ENCODE assay signal across 12 cellular contexts in the genomic region with DNA sequence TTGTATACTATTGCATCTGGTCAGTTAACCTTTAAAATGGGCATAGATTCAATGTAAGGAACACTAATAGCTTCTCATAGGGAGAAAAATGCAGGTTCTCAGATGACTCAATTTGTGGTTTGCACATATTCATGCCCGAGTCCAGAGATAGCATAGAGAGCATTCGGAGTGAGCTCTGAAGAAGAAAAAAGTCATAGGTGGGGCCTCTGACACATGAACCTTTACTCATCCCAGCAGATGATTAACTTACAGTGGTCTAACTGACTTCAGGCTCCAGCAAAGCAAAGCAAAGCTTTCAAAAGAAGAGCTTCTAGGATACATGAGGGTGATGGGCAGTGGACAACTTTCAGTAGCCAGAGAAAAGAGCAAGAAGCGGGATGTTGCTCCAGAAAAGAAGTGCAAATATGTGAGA. TPM values are rescaled to one million over a fixed set of nuclear protein-coding genes. Genes with fewer than 3 reads are reported as not detected.
DNase-seq lines count a peak whose midpoint lies in the region; ATAC-seq, FAIRE-seq and TF ChIP-seq lines count a peak whose summit lies in the region.
"Had no signal": no experiment of that assay in that cellular context is flagged by ENCODE, and none has a peak within 500 bp of the region (broad histone marks: within the 10 kb centered on the region; RNA-seq: fewer than 3 reads in every experiment).

No MANE protein-coding gene starts in this region.

- H3K36me3 ChIP-seq in HCT116 (ENCODE audit: control insufficient read depth in 1 of 2, insufficient read depth in 2 of 2, low read length in 2 of 2), result no peaks in the 10 kb centered on the region
- H3K36me3 ChIP-seq in left lung, result no peaks in the 10 kb centered on the region
- H3K36me3 ChIP-seq: prostate gland had no signal

- no peaks in the 10 kb centered on the region for H3K9me3 ChIP-seq in HCT116 (ENCODE audit: control insufficient read depth in 1 of 2, insufficient read depth in 1 of 2, low read depth in 1 of 2, low read length in 2 of 2)
- no peaks in the 10 kb centered on the region for H3K9me3 ChIP-seq in left lung
- H3K9me3 ChIP-seq: prostate gland had no signal

- TF ChIP-seq CTCF in HCT116 (IDR thresholded peaks at IDR 0.05 in 2 of 3, conservative IDR thresholded peaks at IDR 0.05 in 1 of 3; ENCODE audit: borderline replicate concordance in 1 of 3, insufficient read depth in 1 of 3, low read depth in 2 of 3, low read length in 2 of 3), result no peak
- TF ChIP-seq CTCF in left lung (IDR thresholded peaks at IDR 0.05), result no peak

- ATAC-seq in HCT116 (no peak; the same call in 1 of the 2 replicates), left lung (no peak), HG03457 (IDR thresholded peaks at IDR 0.05; ENCODE audit: unreplicated experiment) (no peak)

- FAIRE-seq in GM18507 (lab: Jason Lieb, UNC), result peak; percentile 75
- FAIRE-seq: endometrium had no signal

- no peak for DNase-seq in GM18507 (ENCODE audit: extremely low spot score, insufficient read length, low read depth)
- DNase-seq in HCT116 (ENCODE audit: low read depth, low spot score), result peak; percentile 67
- peak; percentile 47 for DNase-seq in SK-MEL-5 (ENCODE audit: low read depth, low spot score)
- peak; percentile 95 for DNase-seq in glomerular visceral epithelial cell (ENCODE audit: extremely low spot score)
- no peak for DNase-seq in Ammon's horn (ENCODE audit: low spot score)
- no peak for DNase-seq in left lung
- DNase-seq in stimulated activated CD8-positive, alpha-beta memory T cell treated with anti-CD3 and anti-CD28 coated beads, Interleukin-4, amount 100 ng/mL, for 48 hours, result no peak
- DNase-seq: Kasumi-1 had no signal

- H3K79me2 ChIP-seq in HCT116 (ENCODE audit: insufficient read depth, low read length), result no peaks in the 10 kb centered on the region

- H3K27ac ChIP-seq in HCT116 (ENCODE audit: low read depth, low read length), result no peak overlapping the region
- no peak overlapping the region for H3K27ac ChIP-seq in left lung
- H3K27ac ChIP-seq: prostate gland, VCaP had no signal

- peak overlapping the region in 1 of 2 experiments; percentile 7; a peak in 1 of 4 replicates for H3K4me3 ChIP-seq in HCT116 (replicated peaks in 1 of 2; ENCODE audit: low read depth in 1 of 2, low read length in 2 of 2)
- no peak overlapping the region for H3K4me3 ChIP-seq in left lung
- H3K4me3 ChIP-seq: prostate gland had no signal

- H3K4me1 ChIP-seq in HCT116 (ENCODE audit: control insufficient read depth in 1 of 2, insufficient read depth in 2 of 2, low read length in 2 of 2), result peaks cover 22 to 72% of the 10 kb centered on the region in 2 experiments
- H3K4me1 ChIP-seq in left lung, result peaks cover 0 to 32% of the 10 kb centered on the region in 2 donors
- H3K4me1 ChIP-seq: prostate gland had no signal

- RAD21 ChIA-PET in HCT116 (lab: Charles Lee; ENCODE audit: low non-redundant PET in 1 of 2, low total read pairs in 2 of 2, uncharacterized antibody in 2 of 2, unreplicated experiment in 2 of 2), result no interaction called here

- no peak for TF ChIP-seq POLR2A in HCT116 (IDR thresholded peaks at IDR 0.05; ENCODE audit: borderline replicate concordance, extremely low read depth, insufficient read depth, insufficient read length)

- in situ Hi-C loops in SK-MEL-5 (cut with HindIII; ENCODE audit: low pct_unique_long_range_greater_than_20kb, low sequenced_read_pairs), result no loop called here

- CTCF ChIA-PET in HCT116 (lab: Charles Lee), result interaction anchor here (2.6 kb wide), 1 partner anchor 12 kb away, joined by 9 read pairs; no protein-coding TSS in a partner anchor

- H2AFZ ChIP-seq in HCT116 (ENCODE audit: low read depth, low read length, poor library complexity, severe bottlenecking), result no peak overlapping the region

- BruUV-seq in HCT116 (replicated peaks; lab: Mats Ljungman, UMichigan), result no TSS peak

- intact Hi-C loops in HCT116 (cut with micrococcal nuclease) (loop anchor here (2.0 to 10.0 kb wide), 8 partner anchors 17 to 1585 kb away; a partner anchor contains a TSS), left lung (cut with DNase I) (no loop called here)

- H3K4me2 ChIP-seq in HCT116 (ENCODE audit: low read length), result peak overlapping the region; percentile 62

- POLR2A ChIA-PET in HCT116 (lab: Charles Lee), result interaction anchor here (1.3 kb wide), 1 partner anchor 110 kb away, joined by 6 read pairs; a partner anchor contains a TSS

- no peak overlapping the region for H3K9ac ChIP-seq in HCT116 (ENCODE audit: low read length)

- no peaks in the 10 kb centered on the region for H4K20me1 ChIP-seq in HCT116 (ENCODE audit: insufficient read depth)

- no peaks in the 10 kb centered on the region for H3K27me3 ChIP-seq in HCT116 (ENCODE audit: insufficient read depth, low read length)
- H3K27me3 ChIP-seq in left lung, result no peaks in the 10 kb centered on the region

- H3K9me2 ChIP-seq in HCT116 (ENCODE audit: insufficient read depth), result no peaks in the 10 kb centered on the region

- no peak for TF ChIP-seq RAD21 in HCT116 (IDR thresholded peaks at IDR 0.05; ENCODE audit: low read depth)

TF ChIP-seq in HCT116, 20 proteins besides CTCF, POLR2A, EP300 and RAD21:
- no peak for TF ChIP-seq ZFX (IDR thresholded peaks at IDR 0.05)
- TF ChIP-seq FOSL1 (IDR thresholded peaks at IDR 0.05; ENCODE audit: low read depth), result peak; percentile 53; the same call in 1 of the 2 replicates
- TF ChIP-seq SIN3A (IDR thresholded peaks at IDR 0.05; ENCODE audit: low read depth), result no peak
- TF ChIP-seq CBX3 (IDR thresholded peaks at IDR 0.05; ENCODE audit: low read depth), result 0 out of 2 replicates have a peak, but pooled peaks have one; percentile 9
- TF ChIP-seq EZH2phosphoT487 (IDR thresholded peaks at IDR 0.05; ENCODE audit: borderline replicate concordance), result no peak
- TF ChIP-seq, protein P1, sequence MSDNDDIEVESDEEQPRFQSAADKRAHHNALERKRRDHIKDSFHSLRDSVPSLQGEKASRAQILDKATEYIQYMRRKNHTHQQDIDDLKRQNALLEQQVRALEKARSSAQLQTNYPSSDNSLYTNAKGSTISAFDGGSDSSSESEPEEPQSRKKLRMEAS (IDR thresholded peaks at IDR 0.05), result no peak
- no peak for TF ChIP-seq YY1 (IDR thresholded peaks at IDR 0.05; ENCODE audit: extremely low read depth, insufficient replicate concordance, low read depth, low read length)
- TF ChIP-seq SP1 (IDR thresholded peaks at IDR 0.05; ENCODE audit: low read depth), result peak; percentile 38
- TF ChIP-seq, protein P2, sequence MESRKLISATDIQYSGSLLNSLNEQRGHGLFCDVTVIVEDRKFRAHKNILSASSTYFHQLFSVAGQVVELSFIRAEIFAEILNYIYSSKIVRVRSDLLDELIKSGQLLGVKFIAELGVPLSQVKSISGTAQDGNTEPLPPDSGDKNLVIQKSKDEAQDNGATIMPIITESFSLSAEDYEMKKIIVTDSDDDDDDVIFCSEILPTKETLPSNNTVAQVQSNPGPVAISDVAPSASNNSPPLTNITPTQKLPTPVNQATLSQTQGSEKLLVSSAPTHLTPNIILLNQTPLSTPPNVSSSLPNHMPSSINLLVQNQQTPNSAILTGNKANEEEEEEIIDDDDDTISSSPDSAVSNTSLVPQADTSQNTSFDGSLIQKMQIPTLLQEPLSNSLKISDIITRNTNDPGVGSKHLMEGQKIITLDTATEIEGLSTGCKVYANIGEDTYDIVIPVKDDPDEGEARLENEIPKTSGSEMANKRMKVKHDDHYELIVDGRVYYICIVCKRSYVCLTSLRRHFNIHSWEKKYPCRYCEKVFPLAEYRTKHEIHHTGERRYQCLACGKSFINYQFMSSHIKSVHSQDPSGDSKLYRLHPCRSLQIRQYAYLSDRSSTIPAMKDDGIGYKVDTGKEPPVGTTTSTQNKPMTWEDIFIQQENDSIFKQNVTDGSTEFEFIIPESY (IDR thresholded peaks at IDR 0.05; ENCODE audit: extremely low read depth, insufficient replicate concordance, low read length), result no peak
- TF ChIP-seq CEBPB (IDR thresholded peaks at IDR 0.05; ENCODE audit: low read depth), result no peak
- no peak for TF ChIP-seq ELF1 (IDR thresholded peaks at IDR 0.05; ENCODE audit: borderline replicate concordance, low read depth)
- peak; percentile 41 for TF ChIP-seq JUND (IDR thresholded peaks at IDR 0.05)

RNA-seq across cellular contexts. Expression of a gene that starts 55.3 kb away (rescaled TPM):
- total RNA-seq in HCT116 (2021; ENCODE audit: unreplicated experiment) (14.1 TPM), left lung (10 to 100 TPM; 72.7 to 96.4 TPM)
- 10.8 and 12.9 TPM in 2 replicates for polyA plus RNA-seq in HCT116 (2012)
- 50.9 and 54.3 TPM in 2 replicates for total RNA-seq in SK-MEL-5 (2014; rRNA removed; shearing (Covaris generic))
- polyA plus RNA-seq in SK-MEL-5 (2015; cell fraction: cytosol; rRNA removed), result 51.2 and 68.9 TPM in 2 replicates
- polyA plus RNA-seq in SK-MEL-5 (2015; cell fraction: nucleus; rRNA removed), result 87.7 and 103 TPM in 2 replicates

Comparison
In these comparisons a context has a peak if more than half of its experiments do, and no peak if none do; other contexts are left out.
1. DNase-seq: peak in HCT116 (single experiment), SK-MEL-5 (single experiment) and glomerular visceral epithelial cell (single experiment); none in GM18507 (single experiment), Ammon's horn (single experiment), left lung (0 of 2) and stimulated activated CD8-positive, alpha-beta memory T cell treated with anti-CD3 and anti-CD28 coated beads, Interleukin-4, amount 100 ng/mL, for 48 hours (single experiment).